In genomic region chrX:40736170-40736505, GRCh38 we compare ENCODE assay signal across 7 cellular contexts. TPM values are rescaled to one million over a fixed set of nuclear protein-coding genes. Genes with fewer than 3 reads are reported as not detected.
A peak's percentile ranks its signal among the peaks of the same experiment; 100 is the strongest.
DNase-seq lines count a peak whose midpoint lies in the region; TF ChIP-seq lines count a peak whose summit lies in the region.

No MANE protein-coding gene starts in this region.

- no peaks in the 10 kb centered on the region for H3K4me1 ChIP-seq in H9 (ENCODE audit: insufficient read depth, low read length)
- peaks cover 8% of the 10 kb centered on the region for H3K4me1 ChIP-seq in SJSA1 (replicated peaks)
- H3K4me1 ChIP-seq in parathyroid adenoma, result peaks cover 3% of the 10 kb centered on the region

- no peaks in the 10 kb centered on the region for H3K27me3 Mint-ChIP-seq in H9 (ENCODE audit: low read depth)

- H3K23me2 ChIP-seq in H9 (ENCODE audit: insufficient read length, low read depth, low read length, poor library complexity, severe bottlenecking), result no peaks in the 10 kb centered on the region

- H3K27ac Mint-ChIP-seq in H9, result peak overlapping the region; percentile 95 to 98 (median 97)

- peaks cover 17 to 29% (median 22%) of the 10 kb centered on the region in 3 experiments for H3K36me3 Mint-ChIP-seq in H9 (ENCODE audit: insufficient read depth in 1 of 3, low read depth in 3 of 3)

- DNase-seq in H9 (no peak), SJSA1 (ENCODE audit: low read depth in 1 of 2, low spot score in 2 of 2) (no peak), fibroblast of mammary gland (ENCODE audit: low read depth) (no peak), kidney tubule cell (ENCODE audit: low spot score) (no peak), T1000 (lab: John Stamatoyannopoulos, UW) (no peak), AG08396 (ENCODE audit: low spot score) (no peak)

- H3K4ac ChIP-seq in H9 (ENCODE audit: low read depth, low read length), result no peak overlapping the region

- H3T11ph ChIP-seq in H9 (ENCODE audit: low read length), result no peak overlapping the region

- H3K4me2 ChIP-seq in H9 (ENCODE audit: insufficient read depth, insufficient read length, low read length) (peak overlapping the region; percentile 63), parathyroid adenoma (ENCODE audit: low read length) (peak overlapping the region; percentile 61)

- no peak overlapping the region for H3K23ac ChIP-seq in H9 (ENCODE audit: insufficient read length, low read depth, low read length)

- H2BK15ac ChIP-seq in H9 (ENCODE audit: low read depth, low read length), result no peak overlapping the region

- H3K79me1 ChIP-seq in H9 (ENCODE audit: insufficient read depth, low read depth, low read length, poor library complexity, severe bottlenecking), result no peaks in the 10 kb centered on the region

- H3K9me3 ChIP-seq in H9 (ENCODE audit: control insufficient read depth, low read depth, low read length) (no peaks in the 10 kb centered on the region), SJSA1 (replicated peaks) (no peaks in the 10 kb centered on the region), parathyroid adenoma (ENCODE audit: control insufficient read depth, low read length) (no peaks in the 10 kb centered on the region)

- H3K4me1 Mint-ChIP-seq in H9, result peaks cover 17 to 25% of the 10 kb centered on the region in 2 experiments

- no peaks in the 10 kb centered on the region for H4K20me1 ChIP-seq in H9 (ENCODE audit: control insufficient read depth, insufficient read depth, insufficient read length)

- WGBS in H9 (ENCODE audit: extremely low coverage, insufficient read length, low lambda C conversion rate), result no CpG with 5 or more reads among the region's 17 CpGs

- peaks cover 54 to 56% of the 10 kb centered on the region in 2 experiments for H3K9me3 Mint-ChIP-seq in H9

- H4K91ac ChIP-seq in H9 (ENCODE audit: insufficient read length, low read depth, low read length), result no peak overlapping the region

- H3K9ac ChIP-seq in H9 (ENCODE audit: extremely low read depth, insufficient read length, low read length) (peak overlapping the region; percentile 65), parathyroid adenoma (peak overlapping the region; percentile 42)

- no peak overlapping the region for H3K56ac ChIP-seq in H9 (ENCODE audit: insufficient read length, low read depth, low read length)

- peak overlapping the region; percentile 80 to 86 for H3K4me3 Mint-ChIP-seq in H9

- H4K8ac ChIP-seq in H9 (replicated peaks; ENCODE audit: insufficient read length, low read depth, low read length), result no peak overlapping the region

- TF ChIP-seq CTCF in H9 (conservative IDR thresholded peaks at IDR 0.05) (no peak), fibroblast of mammary gland (conservative IDR thresholded peaks at IDR 0.05; ENCODE audit: control insufficient read depth, insufficient read depth, low read depth, low read length) (no peak), parathyroid adenoma (IDR thresholded peaks at IDR 0.05) (no peak)

- H2BK12ac ChIP-seq in H9 (ENCODE audit: insufficient read length, low read depth, low read length), result no peak overlapping the region

- H3K79me2 ChIP-seq in H9 (ENCODE audit: insufficient read depth, low read length) (peaks cover 22% of the 10 kb centered on the region; the same call in 1 of the 2 replicates), parathyroid adenoma (peaks cover 21% of the 10 kb centered on the region)

- no peak overlapping the region for H2AK5ac ChIP-seq in H9 (ENCODE audit: insufficient read length, low read length)

- H2BK20ac ChIP-seq in H9 (ENCODE audit: low read depth, low read length, poor library complexity, severe bottlenecking), result no peak overlapping the region

- no peak overlapping the region for H2BK5ac ChIP-seq in H9 (ENCODE audit: insufficient read length, low read length)

- peak overlapping the region; percentile 80 for H3K4me3 ChIP-seq in SJSA1
- peak overlapping the region; percentile 78 for H3K4me3 ChIP-seq in fibroblast of mammary gland (ENCODE audit: control insufficient read depth, low read depth, low read length)
- H3K4me3 ChIP-seq in parathyroid adenoma (ENCODE audit: low read depth, low read length), result peak overlapping the region; percentile 68

- H2BK120ac ChIP-seq in H9 (ENCODE audit: low read depth, low read length, poor library complexity, severe bottlenecking), result no peak overlapping the region

- H3K36me3 ChIP-seq in SJSA1 (no peaks in the 10 kb centered on the region), parathyroid adenoma (ENCODE audit: control insufficient read depth, insufficient read depth, low read length) (no peaks in the 10 kb centered on the region)

- H2AFZ ChIP-seq in H9 (ENCODE audit: low read length) (no peak overlapping the region), parathyroid adenoma (peak overlapping the region; percentile 86)

- H3K27ac ChIP-seq in H9 (ENCODE audit: insufficient read length, low read depth, low read length) (no peak overlapping the region), SJSA1 (peak overlapping the region; percentile 85), parathyroid adenoma (peak overlapping the region; percentile 95)

- no peak overlapping the region for H3K18ac ChIP-seq in H9 (ENCODE audit: insufficient read length, low read depth, low read length)

- H3K27me3 ChIP-seq in H9 (ENCODE audit: insufficient read depth, low read length) (no peaks in the 10 kb centered on the region), SJSA1 (replicated peaks) (no peaks in the 10 kb centered on the region), parathyroid adenoma (ENCODE audit: control insufficient read depth, insufficient read depth, low read length) (no peaks in the 10 kb centered on the region)

- no peak overlapping the region for H4K5ac ChIP-seq in H9 (ENCODE audit: insufficient read length, low read depth, low read length)

- no peak overlapping the region for H3K14ac ChIP-seq in H9 (ENCODE audit: insufficient read depth, low read length)

RNA-seq across cellular contexts. Expression of gene MED14, which starts 0.8 kb away (rescaled TPM):
- total RNA-seq in H9 (2021), result 125 and 136 TPM in 2 replicates
- 9.0 and 18.9 TPM in 2 replicates for total RNA-seq in SJSA1 (2014; rRNA removed; shearing (Covaris generic))
